ENCODE assay signal across 9 cellular contexts in the genomic region with DNA sequence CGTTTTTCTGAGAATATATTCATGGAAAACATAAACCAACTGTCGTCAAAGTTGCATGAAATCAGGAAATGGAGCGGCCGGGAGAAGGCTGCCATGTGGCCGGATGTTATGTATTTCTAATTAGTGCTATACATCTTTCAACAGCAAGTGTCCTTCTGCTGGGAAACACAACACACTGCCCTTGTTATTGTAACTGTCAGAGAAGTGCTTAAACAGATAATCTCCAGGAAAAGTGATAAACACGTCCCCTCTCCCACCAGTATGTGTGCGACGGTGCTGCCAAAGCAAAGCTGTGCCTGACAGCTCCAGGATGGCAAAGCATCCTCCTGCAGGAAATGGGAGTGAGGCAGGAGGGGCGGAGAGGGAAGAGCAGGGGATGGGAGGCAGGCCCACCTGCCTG.
DNase-seq lines count a peak whose midpoint lies in the region; ATAC-seq, FAIRE-seq and TF ChIP-seq lines count a peak whose summit lies in the region.
"Had no signal": no experiment of that assay in that cellular context is flagged by ENCODE, and none has a peak within 500 bp of the region (broad histone marks: within the 10 kb centered on the region; RNA-seq: fewer than 3 reads in every experiment).

No MANE protein-coding gene starts in this region.

- no peaks in the 10 kb centered on the region for H3K27me3 ChIP-seq in GM12878 (replicated peaks in 1 of 2; ENCODE audit: control insufficient read depth in 2 of 2, insufficient read depth in 2 of 2, low read length in 1 of 2)
- no peaks in the 10 kb centered on the region for H3K27me3 ChIP-seq in subcutaneous abdominal adipose tissue (ENCODE audit: control insufficient read depth in 5 of 5, insufficient read depth in 4 of 5, low read length in 5 of 5)

- TF ChIP-seq POLR2A in GM12878 (IDR thresholded peaks at IDR 0.05; ENCODE audit: low read depth, low read length) = no peak

- CTCF ChIA-PET in GM12878 (lab: Yijun Ruan, JAX) = interaction anchor here (2.3 kb wide), 1 partner anchor 53 kb away, joined by 7 read pairs; no protein-coding TSS in a partner anchor

- H3K4me3 ChIP-seq in GM12878 = no peak overlapping the region
- H3K4me3 ChIP-seq in subcutaneous abdominal adipose tissue (ENCODE audit: low read depth in 1 of 5, low read length in 5 of 5) = no peak overlapping the region

- RAD21 ChIA-PET in GM12878 (lab: Charles Lee; ENCODE audit: unreplicated experiment) = interaction anchor here (1.6 kb wide), 1 partner anchor 53 kb away, joined by 5 read pairs; no protein-coding TSS in a partner anchor

- ATAC-seq in GM12878 = no peak

- H3K27ac Mint-ChIP-seq in activated naive CD8-positive, alpha-beta T cell = peak overlapping the region; percentile 89
- H3K27ac Mint-ChIP-seq in activated naive CD8-positive, alpha-beta T cell treated with anti-CD3 and anti-CD28 coated beads for 36 hours = no peak overlapping the region
- H3K27ac Mint-ChIP-seq in endothelial cell (ENCODE audit: unreplicated experiment) = no peak overlapping the region

- POLR2A ChIA-PET in GM12878 (lab: Charles Lee) = interaction anchor here (1.6 kb wide), 1 partner anchor 23 kb away, joined by 4 read pairs; no protein-coding TSS in a partner anchor

- no peak overlapping the region for H3K4me2 ChIP-seq in GM12878 (ENCODE audit: control insufficient read depth, insufficient read depth)

- H3K4me3 Mint-ChIP-seq in activated naive CD8-positive, alpha-beta T cell = peak overlapping the region; percentile 48
- no peak overlapping the region for H3K4me3 Mint-ChIP-seq in activated naive CD8-positive, alpha-beta T cell treated with anti-CD3 and anti-CD28 coated beads for 36 hours
- no peak overlapping the region for H3K4me3 Mint-ChIP-seq in endothelial cell (ENCODE audit: unreplicated experiment)

- no peaks in the 10 kb centered on the region for H3K9me3 Mint-ChIP-seq in activated naive CD8-positive, alpha-beta T cell (ENCODE audit: low read depth)
- H3K9me3 Mint-ChIP-seq in activated naive CD8-positive, alpha-beta T cell treated with anti-CD3 and anti-CD28 coated beads for 36 hours = no peaks in the 10 kb centered on the region
- no peaks in the 10 kb centered on the region for H3K9me3 Mint-ChIP-seq in endothelial cell (ENCODE audit: unreplicated experiment)

- DNase-seq in activated naive CD8-positive, alpha-beta T cell treated with anti-CD3 and anti-CD28 coated beads for 36 hours = no peak
- DNase-seq in GM12878 (ENCODE audit: low read depth, low spot score) = no peak
- DNase-seq in lung microvascular endothelial cell (ENCODE audit: low read depth in 2 of 2) = peak; percentile 94 to 98
- DNase-seq in middle frontal gyrus (ENCODE audit: extremely low spot score, low spot score) = no peak
- DNase-seq in endothelial cell (ENCODE audit: low spot score) = no peak
- no peak for DNase-seq in NCI-H748 treated with DMSO at 0.1 percent for 48 hours (lab: John Stamatoyannopoulos, UW)
- DNase-seq: NCI-H345 had no signal

- H3K9me3 ChIP-seq in GM12878 (replicated peaks; ENCODE audit: control insufficient read depth, insufficient read depth, low read length) (no peaks in the 10 kb centered on the region; the same call in 2 of the 3 replicates), subcutaneous abdominal adipose tissue (ENCODE audit: control insufficient read depth in 5 of 5, low read length in 5 of 5) (no peaks in the 10 kb centered on the region)

- no peak for TF ChIP-seq EP300 in GM12878 (IDR thresholded peaks at IDR 0.05; ENCODE audit: borderline replicate concordance in 1 of 2, control insufficient read depth in 1 of 2, low read depth in 2 of 2, low read length in 2 of 2)

- peaks cover 31% of the 10 kb centered on the region for H3K4me1 ChIP-seq in GM12878 (ENCODE audit: control insufficient read depth, insufficient read depth, low read length)
- peaks cover 19 to 50% (median 28%) of the 10 kb centered on the region in 5 donors for H3K4me1 ChIP-seq in subcutaneous abdominal adipose tissue (ENCODE audit: control insufficient read depth in 5 of 5, insufficient read depth in 5 of 5, low read length in 5 of 5)

- intact Hi-C loops in GM12878 (cut with micrococcal nuclease; ENCODE audit: unreplicated experiment) = loop anchor here (5.0 kb wide), 1 partner anchor 51 kb away; no protein-coding TSS in a partner anchor

- BruUV-seq in GM12878 (replicated peaks; lab: Mats Ljungman, UMichigan) = no TSS peak

- H3K79me2 ChIP-seq in GM12878 (ENCODE audit: control insufficient read depth, insufficient read depth, low read length) = peaks cover 6% of the 10 kb centered on the region

- TF ChIP-seq CTCF in GM12878 (IDR thresholded peaks at IDR 0.05 in 2 of 3, conservative IDR thresholded peaks at IDR 0.05 in 1 of 3; ENCODE audit: control insufficient read depth in 2 of 3, extremely low read depth in 1 of 3, insufficient read depth in 1 of 3, low read depth in 3 of 3, low read length in 3 of 3) (no peak), endothelial cell (IDR thresholded peaks at IDR 0.05; ENCODE audit: unreplicated experiment) (no peak)

- no peaks in the 10 kb centered on the region for H4K20me1 ChIP-seq in GM12878 (ENCODE audit: control insufficient read depth, insufficient read depth)

- no peaks in the 10 kb centered on the region for H3K27me3 Mint-ChIP-seq in activated naive CD8-positive, alpha-beta T cell
- H3K27me3 Mint-ChIP-seq in activated naive CD8-positive, alpha-beta T cell treated with anti-CD3 and anti-CD28 coated beads for 36 hours = no peaks in the 10 kb centered on the region
- no peaks in the 10 kb centered on the region for H3K27me3 Mint-ChIP-seq in endothelial cell (ENCODE audit: unreplicated experiment)

- in situ Hi-C loops in GM12878 (cut with MboI) = no loop called here

- no peak for FAIRE-seq in GM12878 (lab: Jason Lieb, UNC)

- H3K9ac ChIP-seq in GM12878 (ENCODE audit: control insufficient read depth, insufficient read depth, low read length) = no peak overlapping the region
- H3K9ac ChIP-seq in subcutaneous abdominal adipose tissue (ENCODE audit: low read length in 5 of 5) = peak overlapping the region in 1 of 5 donors; percentile 32

- SMC1A ChIA-PET in GM12878 (lab: Charles Lee; ENCODE audit: uncharacterized antibody, unreplicated experiment) = interaction anchor here (1.3 to 2.6 kb wide), 2 partner anchors 31 to 70 kb away, joined by 3 to 12 read pairs; no protein-coding TSS in a partner anchor

- no peak for TF ChIP-seq RAD21 in GM12878 (IDR thresholded peaks at IDR 0.05; ENCODE audit: insufficient read depth, low read depth, low read length)

- peaks cover 20% of the 10 kb centered on the region for H3K36me3 Mint-ChIP-seq in activated naive CD8-positive, alpha-beta T cell
- peaks cover 42% of the 10 kb centered on the region for H3K36me3 Mint-ChIP-seq in activated naive CD8-positive, alpha-beta T cell treated with anti-CD3 and anti-CD28 coated beads for 36 hours
- peaks cover 33% of the 10 kb centered on the region for H3K36me3 Mint-ChIP-seq in endothelial cell (ENCODE audit: low read depth, unreplicated experiment)

- peaks cover 9 to 22% of the 10 kb centered on the region in 2 experiments for H3K36me3 ChIP-seq in GM12878 (ENCODE audit: control insufficient read depth in 2 of 2, insufficient read depth in 2 of 2, low read length in 1 of 2)
- peaks cover 6 to 23% (median 13%) of the 10 kb centered on the region in 5 donors for H3K36me3 ChIP-seq in subcutaneous abdominal adipose tissue (ENCODE audit: control insufficient read depth in 5 of 5, insufficient read depth in 5 of 5, low read length in 5 of 5)

- peak overlapping the region; percentile 1 for H3K27ac ChIP-seq in GM12878 (ENCODE audit: control insufficient read depth, insufficient read depth)
- H3K27ac ChIP-seq in subcutaneous abdominal adipose tissue (ENCODE audit: low read depth, low read length) = peak overlapping the region; percentile 80

- 93% methylated on average over 9 of the region's 9 CpGs for WGBS in GM12878 (ENCODE audit: insufficient coverage, insufficient replicate concordance, low lambda C conversion rate, missing lambda C conversion rate)

- H2AFZ ChIP-seq in GM12878 (ENCODE audit: control insufficient read depth, low read depth, low read length) = no peak overlapping the region

- H3K4me1 Mint-ChIP-seq in activated naive CD8-positive, alpha-beta T cell (ENCODE audit: low read depth) = peaks cover 75% of the 10 kb centered on the region
- peaks cover 55% of the 10 kb centered on the region for H3K4me1 Mint-ChIP-seq in activated naive CD8-positive, alpha-beta T cell treated with anti-CD3 and anti-CD28 coated beads for 36 hours
- H3K4me1 Mint-ChIP-seq in endothelial cell (ENCODE audit: unreplicated experiment) = peaks cover 12% of the 10 kb centered on the region

TF ChIP-seq in GM12878, 131 proteins besides CTCF, POLR2A, EP300 and RAD21 (continues in another document):
- no peak for TF ChIP-seq EGR1 (IDR thresholded peaks at IDR 0.05; ENCODE audit: borderline replicate concordance in 1 of 2, low read depth in 2 of 2, low read length in 2 of 2)
- TF ChIP-seq BRCA1 (IDR thresholded peaks at IDR 0.05; ENCODE audit: low read depth, low read length) = no peak
- TF ChIP-seq, protein P1, sequence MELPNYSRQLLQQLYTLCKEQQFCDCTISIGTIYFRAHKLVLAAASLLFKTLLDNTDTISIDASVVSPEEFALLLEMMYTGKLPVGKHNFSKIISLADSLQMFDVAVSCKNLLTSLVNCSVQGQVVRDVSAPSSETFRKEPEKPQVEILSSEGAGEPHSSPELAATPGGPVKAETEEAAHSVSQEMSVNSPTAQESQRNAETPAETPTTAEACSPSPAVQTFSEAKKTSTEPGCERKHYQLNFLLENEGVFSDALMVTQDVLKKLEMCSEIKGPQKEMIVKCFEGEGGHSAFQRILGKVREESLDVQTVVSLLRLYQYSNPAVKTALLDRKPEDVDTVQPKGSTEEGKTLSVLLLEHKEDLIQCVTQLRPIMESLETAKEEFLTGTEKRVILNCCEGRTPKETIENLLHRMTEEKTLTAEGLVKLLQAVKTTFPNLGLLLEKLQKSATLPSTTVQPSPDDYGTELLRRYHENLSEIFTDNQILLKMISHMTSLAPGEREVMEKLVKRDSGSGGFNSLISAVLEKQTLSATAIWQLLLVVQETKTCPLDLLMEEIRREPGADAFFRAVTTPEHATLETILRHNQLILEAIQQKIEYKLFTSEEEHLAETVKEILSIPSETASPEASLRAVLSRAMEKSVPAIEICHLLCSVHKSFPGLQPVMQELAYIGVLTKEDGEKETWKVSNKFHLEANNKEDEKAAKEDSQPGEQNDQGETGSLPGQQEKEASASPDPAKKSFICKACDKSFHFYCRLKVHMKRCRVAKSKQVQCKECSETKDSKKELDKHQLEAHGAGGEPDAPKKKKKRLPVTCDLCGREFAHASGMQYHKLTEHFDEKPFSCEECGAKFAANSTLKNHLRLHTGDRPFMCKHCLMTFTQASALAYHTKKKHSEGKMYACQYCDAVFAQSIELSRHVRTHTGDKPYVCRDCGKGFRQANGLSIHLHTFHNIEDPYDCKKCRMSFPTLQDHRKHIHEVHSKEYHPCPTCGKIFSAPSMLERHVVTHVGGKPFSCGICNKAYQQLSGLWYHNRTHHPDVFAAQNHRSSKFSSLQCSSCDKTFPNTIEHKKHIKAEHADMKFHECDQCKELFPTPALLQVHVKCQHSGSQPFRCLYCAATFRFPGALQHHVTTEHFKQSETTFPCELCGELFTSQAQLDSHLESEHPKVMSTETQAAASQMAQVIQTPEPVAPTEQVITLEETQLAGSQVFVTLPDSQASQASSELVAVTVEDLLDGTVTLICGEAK (IDR thresholded peaks at IDR 0.05; ENCODE audit: borderline replicate concordance) = no peak
- no peak for TF ChIP-seq KLF5 (IDR thresholded peaks at IDR 0.05; ENCODE audit: partially characterized antibody)

Comparison
In these comparisons a context has a peak if more than half of its experiments do, and no peak if none do; other contexts are left out.
1. DNase-seq: peak in lung microvascular endothelial cell (2 of 2); none in activated naive CD8-positive, alpha-beta T cell treated with anti-CD3 and anti-CD28 coated beads for 36 hours (single experiment), GM12878 (single experiment), middle frontal gyrus (single experiment), endothelial cell (single experiment) and NCI-H748 treated with DMSO at 0.1 percent for 48 hours (single experiment).